Comparison of ENCODE assay signal across 8 cellular contexts in the genomic region with DNA sequence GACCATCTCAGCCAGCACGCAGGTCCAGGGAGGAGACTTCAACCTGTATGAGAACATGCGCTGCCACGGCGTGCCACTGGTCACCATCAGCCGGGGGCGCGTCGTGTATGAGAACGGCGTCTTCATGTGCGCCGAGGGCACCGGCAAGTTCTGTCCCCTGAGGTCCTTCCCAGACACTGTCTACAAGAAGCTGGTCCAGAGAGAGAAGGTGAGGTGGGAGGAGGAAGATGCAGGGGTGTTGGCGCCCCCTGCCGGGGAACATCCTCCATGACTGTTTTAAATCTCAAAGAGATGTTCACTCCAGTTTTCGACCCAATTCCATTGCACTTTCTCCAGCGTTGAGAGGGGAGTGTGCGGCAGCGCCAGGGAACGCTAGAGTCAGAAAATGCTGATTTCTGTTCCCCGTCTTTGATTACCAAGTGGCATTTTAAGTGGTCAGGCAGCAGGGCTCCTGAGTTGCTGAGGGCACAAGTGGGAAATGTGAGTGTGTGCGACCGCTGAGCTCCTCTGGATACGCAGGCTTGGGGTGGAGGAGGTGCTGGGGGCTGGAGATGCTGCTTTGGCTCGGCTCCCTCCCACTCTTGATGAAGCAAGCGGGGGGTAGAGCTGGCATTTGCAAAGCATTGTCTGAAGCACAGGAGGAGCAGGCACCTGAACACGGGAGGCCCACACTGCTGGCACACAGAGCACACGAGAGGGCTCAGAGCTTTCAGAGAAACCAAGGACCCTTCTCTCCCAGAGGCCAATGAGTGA. TPM values are rescaled to one million over a fixed set of nuclear protein-coding genes. Genes with fewer than 3 reads are reported as not detected.
A peak's percentile ranks its signal among the peaks of the same experiment; 100 is the strongest.
DNase-seq lines count a peak whose midpoint lies in the region; ATAC-seq, FAIRE-seq and TF ChIP-seq lines count a peak whose summit lies in the region.

No MANE protein-coding gene starts in this region.

- peak; percentile 79 to 88 for TF ChIP-seq RAD21 in A549 (conservative IDR thresholded peaks at IDR 0.05 in 1 of 2, IDR thresholded peaks at IDR 0.05 in 1 of 2)

- H3K36me3 ChIP-seq in endothelial cell of umbilical vein (ENCODE audit: control insufficient read depth in 2 of 2, extremely low read depth in 1 of 2, insufficient read depth in 2 of 2, low read length in 2 of 2) (no peaks in the 10 kb centered on the region), mesendoderm (ENCODE audit: control insufficient read depth, insufficient read depth, low read length) (no peaks in the 10 kb centered on the region)

- H3K56ac ChIP-seq in mesendoderm (ENCODE audit: low read length): no peak overlapping the region

- POLR2A ChIA-PET in A549 (lab: Yijun Ruan, JAX): no interaction called here
- POLR2A ChIA-PET in endothelial cell of umbilical vein (lab: Charles Lee): no interaction called here

- DNase-seq in A549 (ENCODE audit: low read depth in 1 of 2, low spot score in 1 of 2): peak; percentile 78 to 87
- peak; percentile 21 for DNase-seq in NCI-H526 treated with DMSO at 0.1 percent for 48 hours (lab: John Stamatoyannopoulos, UW)
- DNase-seq in activated CD8-positive, alpha-beta memory T cell treated with anti-CD3 and anti-CD28 coated beads for 4 hours (ENCODE audit: low read depth in 2 of 2): peak; percentile 22 to 24
- DNase-seq in endothelial cell of umbilical vein (ENCODE audit: low read depth, low spot score): peak; percentile 46
- DNase-seq in mesendoderm: peak; percentile 87
- peak; percentile 81 for DNase-seq in stimulated activated CD8-positive, alpha-beta memory T cell treated with anti-CD3 and anti-CD28 coated beads, Interleukin-4, amount 100 ng/mL, for 48 hours

- H3K4me1 ChIP-seq in A549 (peaks cover 8% of the 10 kb centered on the region; the same call in 1 of the 3 replicates), endothelial cell of umbilical vein (ENCODE audit: control insufficient read depth, extremely low read depth, insufficient read depth, low read length) (no peaks in the 10 kb centered on the region), mesendoderm (ENCODE audit: control insufficient read depth, low read depth, low read length) (no peaks in the 10 kb centered on the region)

- no peak overlapping the region for H3K27ac ChIP-seq in A549
- H3K27ac ChIP-seq in endothelial cell of umbilical vein (ENCODE audit: insufficient read depth, low read depth, low read length): no peak overlapping the region
- H3K27ac ChIP-seq in mesendoderm (ENCODE audit: low read depth, low read length): no peak overlapping the region

- ATAC-seq in A549 (peak; percentile 64 to 82; a peak in 5 of 6 replicates), HG03039 (IDR thresholded peaks at IDR 0.05; ENCODE audit: unreplicated experiment) (no peak)

- H3K9me1 ChIP-seq in endothelial cell of umbilical vein (replicated peaks; ENCODE audit: control insufficient read depth, extremely low read depth, insufficient read depth, low read length): no peaks in the 10 kb centered on the region

- no peak overlapping the region for H2BK15ac ChIP-seq in mesendoderm (replicated peaks; ENCODE audit: low read depth)

- H3K9me3 ChIP-seq in A549: no peaks in the 10 kb centered on the region
- no peaks in the 10 kb centered on the region for H3K9me3 ChIP-seq in endothelial cell of umbilical vein (replicated peaks; ENCODE audit: control insufficient read depth, insufficient read depth, low read length)

- no peak overlapping the region for H2BK5ac ChIP-seq in mesendoderm (ENCODE audit: low read length)

- H2AFZ ChIP-seq in endothelial cell of umbilical vein (ENCODE audit: low read depth, low read length): no peak overlapping the region

- no peak overlapping the region for H4K5ac ChIP-seq in mesendoderm (ENCODE audit: low read length)

- no TSS peak for BruUV-seq in endothelial cell of umbilical vein (replicated peaks; lab: Mats Ljungman, UMichigan)

- H4K20me1 ChIP-seq in endothelial cell of umbilical vein (replicated peaks; ENCODE audit: control insufficient read depth, extremely low read depth, insufficient read depth, low read length): no peaks in the 10 kb centered on the region

- CTCF ChIA-PET in A549 (lab: Yijun Ruan, JAX): interaction anchor here (0.6 to 34.5 kb wide), 44 partner anchors 9 to 360 kb away, joined by 3 to 669 read pairs (median 4); partner anchors contain the start of genes DPYSL5, EMILIN1 and KHK
- CTCF ChIA-PET in endothelial cell of umbilical vein (lab: Charles Lee): interaction anchor here (0.6 to 7.2 kb wide), 28 partner anchors 10 to 336 kb away, joined by 3 to 210 read pairs (median 5); partner anchors contain the start of genes AGBL5 and DPYSL5

- H3K4me3 ChIP-seq in A549 (no peak overlapping the region), GM12875 (ENCODE audit: low read depth, low read length) (no peak overlapping the region), endothelial cell of umbilical vein (replicated peaks in 1 of 3; ENCODE audit: insufficient read depth in 1 of 3, low read depth in 1 of 3, low read length in 3 of 3) (no peak overlapping the region), mesendoderm (ENCODE audit: low read length) (no peak overlapping the region)

- H3K27me3 ChIP-seq in endothelial cell of umbilical vein (ENCODE audit: control insufficient read depth in 2 of 2, insufficient read depth in 2 of 2, low read length in 2 of 2): peaks cover 3 to 4% of the 10 kb centered on the region in 2 experiments
- no peaks in the 10 kb centered on the region for H3K27me3 ChIP-seq in mesendoderm (ENCODE audit: insufficient read depth, low read length, poor library complexity)

- dilution Hi-C loops in endothelial cell of umbilical vein (cut with MboI; ENCODE audit: extremely low pct_ligation_motif_present, low sequenced_read_pairs): no loop called here

- H3K23ac ChIP-seq in mesendoderm (ENCODE audit: low read length): no peak overlapping the region

- peak; percentile 96 for TF ChIP-seq CTCF in A549 (IDR thresholded peaks at IDR 0.05)
- TF ChIP-seq CTCF in GM12875 (IDR thresholded peaks at IDR 0.05; ENCODE audit: borderline replicate concordance, insufficient read depth, low read depth, low read length): peak; percentile 84
- TF ChIP-seq CTCF in endothelial cell of umbilical vein (IDR thresholded peaks at IDR 0.05; ENCODE audit: extremely low read depth in 1 of 2, insufficient read depth in 1 of 2, low read depth in 1 of 2, low read length in 2 of 2): peak; percentile 78

- TF ChIP-seq POLR2A in A549 (IDR thresholded peaks at IDR 0.05; ENCODE audit: low read length) (no peak), endothelial cell of umbilical vein (IDR thresholded peaks at IDR 0.05; ENCODE audit: low read depth, low read length) (no peak)

- intact Hi-C loops in endothelial cell of umbilical vein (cut with micrococcal nuclease): loop anchor here (1.0 kb wide), 1 partner anchor 96 kb away; no protein-coding TSS in a partner anchor

- no peak overlapping the region for H3K4ac ChIP-seq in mesendoderm (ENCODE audit: low read depth, low read length)

- H3K4me2 ChIP-seq in A549 (no peak overlapping the region), endothelial cell of umbilical vein (ENCODE audit: insufficient read depth, low read length) (no peak overlapping the region), mesendoderm (ENCODE audit: low read length) (peak overlapping the region; percentile 59)

- no peaks in the 10 kb centered on the region for H3K79me1 ChIP-seq in mesendoderm (ENCODE audit: low read length)

- TF ChIP-seq EP300 in A549 (IDR thresholded peaks at IDR 0.05): no peak

- no peak overlapping the region for H2BK120ac ChIP-seq in mesendoderm (ENCODE audit: low read depth, low read length)

- H4K8ac ChIP-seq in mesendoderm (ENCODE audit: low read depth, low read length): no peak overlapping the region

- H3K18ac ChIP-seq in mesendoderm (ENCODE audit: low read length): no peak overlapping the region

- WGBS in A549 (ENCODE audit: missing lambda C conversion rate): 48% methylated on average over 28 of the region's 28 CpGs
- no CpG with 5 or more reads among the region's 28 CpGs for WGBS in mesendoderm (ENCODE audit: extremely low coverage, insufficient coverage, low lambda C conversion rate)

- no peak for FAIRE-seq in A549 (lab: Jason Lieb, UNC)
- no peak for FAIRE-seq in endothelial cell of umbilical vein (lab: Jason Lieb, UNC)

- H3K9ac ChIP-seq in endothelial cell of umbilical vein (replicated peaks; ENCODE audit: extremely low read depth, insufficient read depth, low read length): no peak overlapping the region
- peak overlapping the region; percentile 31 for H3K9ac ChIP-seq in mesendoderm (ENCODE audit: low read length)

- no peaks in the 10 kb centered on the region for H3K79me2 ChIP-seq in endothelial cell of umbilical vein (ENCODE audit: control insufficient read depth, insufficient read depth, low read length)
- no peaks in the 10 kb centered on the region for H3K79me2 ChIP-seq in mesendoderm (ENCODE audit: control insufficient read depth, insufficient read depth, low read length)

- H2AK5ac ChIP-seq in mesendoderm (ENCODE audit: low read length): no peak overlapping the region

TF ChIP-seq in endothelial cell of umbilical vein, 7 proteins besides CTCF, POLR2A, EP300 and RAD21 (continues in another document):
- TF ChIP-seq GATA2 (IDR thresholded peaks at IDR 0.05; ENCODE audit: insufficient read depth, insufficient read length, low read depth, low read length) (no peak), POLR2AphosphoS5 (IDR thresholded peaks at IDR 0.05; ENCODE audit: insufficient read depth, low read depth, low read length) (no peak), FOS (IDR thresholded peaks at IDR 0.05; ENCODE audit: borderline replicate concordance, insufficient read depth, low read length) (no peak), JUN (IDR thresholded peaks at IDR 0.05; ENCODE audit: borderline replicate concordance, insufficient read depth, insufficient read length, low read depth) (no peak), MYC (IDR thresholded peaks at IDR 0.05; ENCODE audit: low read depth, low read length) (no peak)

RNA-seq across cellular contexts. Expression of gene MAPRE3, which starts 27.7 kb away (rescaled TPM):
- polyA plus RNA-seq in A549 (2011; rRNA removed) (12.0 and 12.1 TPM in 2 replicates), A549 (2017; fragmentation: RNase III; extraction: RNeasy Plus Mini Kit Qiagen cat#74134 plus additional on column Dnase treatment) (19.3 to 21.8 TPM (median 21.5 TPM) in 3 replicates), endothelial cell of umbilical vein (4.4 and 6.7 TPM in 2 replicates)
- 9.5 and 11.3 TPM in 2 replicates for polyA plus RNA-seq in A549 (2012; cell fraction: cytosol; rRNA removed)
- 21.3 and 23.4 TPM in 2 replicates for polyA plus RNA-seq in A549 (2012; cell fraction: nucleus; rRNA removed)
- 8.9 and 10.4 TPM in 2 replicates for polyA minus RNA-seq in A549 (2011; rRNA and poly(A)+ RNA removed)
- total RNA-seq in endothelial cell of umbilical vein: 5.0 and 6.1 TPM in 2 replicates
- 4.5 and 4.6 TPM in 2 replicates for polyA plus RNA-seq in endothelial cell of umbilical vein (2011; cell fraction: cytosol; rRNA removed)
- polyA plus RNA-seq in endothelial cell of umbilical vein (2011; cell fraction: nucleus; rRNA removed): 24.1 and 25.1 TPM in 2 replicates
- polyA plus RNA-seq in endothelial cell of umbilical vein (2012): 5.8 and 8.2 TPM in 2 replicates
- 4.5 and 6.8 TPM in 2 replicates for polyA minus RNA-seq in endothelial cell of umbilical vein
- 2.0 TPM for polyA minus RNA-seq in endothelial cell of umbilical vein (2011; cell fraction: cytosol; rRNA and poly(A)+ RNA removed)
- 4.7 and 5.6 TPM in 2 replicates for polyA minus RNA-seq in endothelial cell of umbilical vein (2011; cell fraction: nucleus; rRNA and poly(A)+ RNA removed)
- 1.2 TPM for polyA plus RNA-seq in mesendoderm (2013, experiment 1 of 2)
- polyA plus RNA-seq in mesendoderm (2013, experiment 2 of 2): 1.4 TPM

Comparison
In these comparisons a context has a peak if more than half of its experiments do, and no peak if none do; other contexts are left out.
1. DNase-seq: peak in every context shown above with its lines; median percentile 87 in mesendoderm; 82 in A549; 81 in stimulated activated CD8-positive, alpha-beta memory T cell treated with anti-CD3 and anti-CD28 coated beads, Interleukin-4, amount 100 ng/mL, for 48 hours; 46 in endothelial cell of umbilical vein; 23 in activated CD8-positive, alpha-beta memory T cell treated with anti-CD3 and anti-CD28 coated beads for 4 hours; 21 in NCI-H526 treated with DMSO at 0.1 percent for 48 hours.